ENCODE assay signal across 1 cellular context in the genomic region with DNA sequence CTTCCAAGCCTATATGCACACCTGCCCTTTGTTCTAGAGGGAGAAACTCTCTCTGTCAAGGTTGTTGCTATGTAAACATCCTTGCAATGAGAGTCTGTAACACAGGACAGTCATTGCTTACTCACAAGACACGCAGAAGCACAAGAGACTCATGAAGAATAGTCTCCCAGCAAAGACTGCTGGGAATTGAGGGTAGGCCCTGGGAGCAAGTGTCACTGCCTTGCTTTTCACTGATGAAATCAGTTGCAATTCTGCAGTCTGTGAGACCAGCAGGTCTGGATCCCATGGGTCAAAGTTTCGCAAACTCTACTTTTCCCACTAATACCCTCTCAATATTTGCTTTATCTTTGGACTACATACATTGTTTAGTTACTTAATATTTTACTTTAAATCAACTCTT.
TF ChIP-seq lines count a peak whose summit lies in the region.

No MANE protein-coding gene starts in this region.

TF ChIP-seq in K562, 482 proteins besides CTCF, POLR2A, EP300 and RAD21 (continued from another document and continues in another):
- TF ChIP-seq, protein P1, sequence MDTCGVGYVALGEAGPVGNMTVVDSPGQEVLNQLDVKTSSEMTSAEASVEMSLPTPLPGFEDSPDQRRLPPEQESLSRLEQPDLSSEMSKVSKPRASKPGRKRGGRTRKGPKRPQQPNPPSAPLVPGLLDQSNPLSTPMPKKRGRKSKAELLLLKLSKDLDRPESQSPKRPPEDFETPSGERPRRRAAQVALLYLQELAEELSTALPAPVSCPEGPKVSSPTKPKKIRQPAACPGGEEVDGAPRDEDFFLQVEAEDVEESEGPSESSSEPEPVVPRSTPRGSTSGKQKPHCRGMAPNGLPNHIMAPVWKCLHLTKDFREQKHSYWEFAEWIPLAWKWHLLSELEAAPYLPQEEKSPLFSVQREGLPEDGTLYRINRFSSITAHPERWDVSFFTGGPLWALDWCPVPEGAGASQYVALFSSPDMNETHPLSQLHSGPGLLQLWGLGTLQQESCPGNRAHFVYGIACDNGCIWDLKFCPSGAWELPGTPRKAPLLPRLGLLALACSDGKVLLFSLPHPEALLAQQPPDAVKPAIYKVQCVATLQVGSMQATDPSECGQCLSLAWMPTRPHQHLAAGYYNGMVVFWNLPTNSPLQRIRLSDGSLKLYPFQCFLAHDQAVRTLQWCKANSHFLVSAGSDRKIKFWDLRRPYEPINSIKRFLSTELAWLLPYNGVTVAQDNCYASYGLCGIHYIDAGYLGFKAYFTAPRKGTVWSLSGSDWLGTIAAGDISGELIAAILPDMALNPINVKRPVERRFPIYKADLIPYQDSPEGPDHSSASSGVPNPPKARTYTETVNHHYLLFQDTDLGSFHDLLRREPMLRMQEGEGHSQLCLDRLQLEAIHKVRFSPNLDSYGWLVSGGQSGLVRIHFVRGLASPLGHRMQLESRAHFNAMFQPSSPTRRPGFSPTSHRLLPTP (IDR thresholded peaks at IDR 0.05; ENCODE audit: borderline replicate concordance, extremely low read depth, insufficient read length), result no peak
- TF ChIP-seq GTF2A2 (tag; IDR thresholded peaks at IDR 0.05) (no peak), NR2C1 (IDR thresholded peaks at IDR 0.05) (no peak), NR2C1 (tag; IDR thresholded peaks at IDR 0.05) (peak; percentile 74), TARDBP (IDR thresholded peaks at IDR 0.05) (no peak), ZNF232 (CRISPR knock-in tag; IDR thresholded peaks at IDR 0.05) (no peak), ZNF431 (CRISPR knock-in tag; IDR thresholded peaks at IDR 0.05) (no peak), STAT5A (IDR thresholded peaks at IDR 0.05; ENCODE audit: borderline replicate concordance, low read length) (no peak), MITF (IDR thresholded peaks at IDR 0.05) (no peak), MEF2D (tag; conservative IDR thresholded peaks at IDR 0.05; ENCODE audit: low read depth) (no peak), SRSF3 (IDR thresholded peaks at IDR 0.05; ENCODE audit: insufficient read depth, low read length) (no peak), SREBF2 (CRISPR knock-in tag; IDR thresholded peaks at IDR 0.05) (no peak), ZNF311 (CRISPR knock-in tag; IDR thresholded peaks at IDR 0.05) (no peak), HNRNPL (IDR thresholded peaks at IDR 0.05; ENCODE audit: low read depth, low read length) (no peak), ZNF785 (CRISPR knock-in tag; IDR thresholded peaks at IDR 0.05) (no peak), ZNF764 (CRISPR knock-in tag; IDR thresholded peaks at IDR 0.05; ENCODE audit: low read depth) (no peak), PREB (CRISPR knock-in tag; IDR thresholded peaks at IDR 0.05) (no peak), EZH2 (IDR thresholded peaks at IDR 0.05; ENCODE audit: borderline replicate concordance, low read depth, low read length) (no peak), ZSCAN29 (IDR thresholded peaks at IDR 0.05) (no peak), ZNF197 (CRISPR knock-in tag; IDR thresholded peaks at IDR 0.05; ENCODE audit: low read depth) (no peak), FUS (optimal IDR thresholded peaks at IDR 0.05; ENCODE audit: low read depth, low read length) (no peak), CBFA2T2 (conservative IDR thresholded peaks at IDR 0.05) (no peak), MBD2 (IDR thresholded peaks at IDR 0.05; ENCODE audit: borderline replicate concordance, low read depth) (no peak), CREB3 (tag; conservative IDR thresholded peaks at IDR 0.05; ENCODE audit: low read depth) (no peak), L3MBTL2 (IDR thresholded peaks at IDR 0.05) (peak; percentile 42; the same call in 1 of the 2 replicates), BRF2 (IDR thresholded peaks at IDR 0.05; ENCODE audit: borderline replicate concordance, insufficient read depth, insufficient read length) (no peak), SRF (CRISPR knock-in tag; IDR thresholded peaks at IDR 0.05) (no peak), TEAD2 (tag; IDR thresholded peaks at IDR 0.05) (no peak), SMARCA4 (IDR thresholded peaks at IDR 0.05) (peak; percentile 11; the same call in 1 of the 2 replicates), NFRKB (IDR thresholded peaks at IDR 0.05; ENCODE audit: low read depth) (no peak), ASH1L (IDR thresholded peaks at IDR 0.05; ENCODE audit: borderline replicate concordance, low read depth, partially characterized antibody) (no peak), ZNF408 (CRISPR knock-in tag; IDR thresholded peaks at IDR 0.05; ENCODE audit: low read depth) (no peak), ZKSCAN8 (CRISPR knock-in tag; IDR thresholded peaks at IDR 0.05) (no peak), ZNF77 (CRISPR knock-in tag; IDR thresholded peaks at IDR 0.05) (no peak), CEBPG (CRISPR knock-in tag; IDR thresholded peaks at IDR 0.05) (peak; percentile 76), CEBPG (tag; conservative IDR thresholded peaks at IDR 0.05 in 1 of 2, IDR thresholded peaks at IDR 0.05 in 1 of 2) (peak; percentile 73 to 97), TAF7 (tag; IDR thresholded peaks at IDR 0.05) (no peak), TAL1 (IDR thresholded peaks at IDR 0.05) (no peak), NCOA2 (IDR thresholded peaks at IDR 0.05; ENCODE audit: partially characterized antibody in 2 of 2) (no peak), POLR2AphosphoS2 (IDR thresholded peaks at IDR 0.05; ENCODE audit: low read length) (no peak), HNRNPK (IDR thresholded peaks at IDR 0.05; ENCODE audit: low read depth, low read length, poor library complexity, severe bottlenecking) (no peak), PTTG1 (tag; IDR thresholded peaks at IDR 0.05; ENCODE audit: low read depth) (no peak), YY1 (IDR thresholded peaks at IDR 0.05; ENCODE audit: borderline replicate concordance in 1 of 3, control insufficient read depth in 1 of 3, extremely low read depth in 1 of 3, insufficient read depth in 3 of 3, insufficient read length in 1 of 3, insufficient replicate concordance in 2 of 3, low read depth in 1 of 3, low read length in 2 of 3) (no peak), ZNF507 (tag; conservative IDR thresholded peaks at IDR 0.05) (no peak), ZNF12 (CRISPR knock-in tag; IDR thresholded peaks at IDR 0.05) (no peak), PHF21A (IDR thresholded peaks at IDR 0.05; ENCODE audit: borderline replicate concordance, low read depth) (no peak), RFX1 (IDR thresholded peaks at IDR 0.05) (peak; percentile 34), HES1 (IDR thresholded peaks at IDR 0.05; ENCODE audit: low read depth) (no peak)
- TF ChIP-seq, protein P2, sequence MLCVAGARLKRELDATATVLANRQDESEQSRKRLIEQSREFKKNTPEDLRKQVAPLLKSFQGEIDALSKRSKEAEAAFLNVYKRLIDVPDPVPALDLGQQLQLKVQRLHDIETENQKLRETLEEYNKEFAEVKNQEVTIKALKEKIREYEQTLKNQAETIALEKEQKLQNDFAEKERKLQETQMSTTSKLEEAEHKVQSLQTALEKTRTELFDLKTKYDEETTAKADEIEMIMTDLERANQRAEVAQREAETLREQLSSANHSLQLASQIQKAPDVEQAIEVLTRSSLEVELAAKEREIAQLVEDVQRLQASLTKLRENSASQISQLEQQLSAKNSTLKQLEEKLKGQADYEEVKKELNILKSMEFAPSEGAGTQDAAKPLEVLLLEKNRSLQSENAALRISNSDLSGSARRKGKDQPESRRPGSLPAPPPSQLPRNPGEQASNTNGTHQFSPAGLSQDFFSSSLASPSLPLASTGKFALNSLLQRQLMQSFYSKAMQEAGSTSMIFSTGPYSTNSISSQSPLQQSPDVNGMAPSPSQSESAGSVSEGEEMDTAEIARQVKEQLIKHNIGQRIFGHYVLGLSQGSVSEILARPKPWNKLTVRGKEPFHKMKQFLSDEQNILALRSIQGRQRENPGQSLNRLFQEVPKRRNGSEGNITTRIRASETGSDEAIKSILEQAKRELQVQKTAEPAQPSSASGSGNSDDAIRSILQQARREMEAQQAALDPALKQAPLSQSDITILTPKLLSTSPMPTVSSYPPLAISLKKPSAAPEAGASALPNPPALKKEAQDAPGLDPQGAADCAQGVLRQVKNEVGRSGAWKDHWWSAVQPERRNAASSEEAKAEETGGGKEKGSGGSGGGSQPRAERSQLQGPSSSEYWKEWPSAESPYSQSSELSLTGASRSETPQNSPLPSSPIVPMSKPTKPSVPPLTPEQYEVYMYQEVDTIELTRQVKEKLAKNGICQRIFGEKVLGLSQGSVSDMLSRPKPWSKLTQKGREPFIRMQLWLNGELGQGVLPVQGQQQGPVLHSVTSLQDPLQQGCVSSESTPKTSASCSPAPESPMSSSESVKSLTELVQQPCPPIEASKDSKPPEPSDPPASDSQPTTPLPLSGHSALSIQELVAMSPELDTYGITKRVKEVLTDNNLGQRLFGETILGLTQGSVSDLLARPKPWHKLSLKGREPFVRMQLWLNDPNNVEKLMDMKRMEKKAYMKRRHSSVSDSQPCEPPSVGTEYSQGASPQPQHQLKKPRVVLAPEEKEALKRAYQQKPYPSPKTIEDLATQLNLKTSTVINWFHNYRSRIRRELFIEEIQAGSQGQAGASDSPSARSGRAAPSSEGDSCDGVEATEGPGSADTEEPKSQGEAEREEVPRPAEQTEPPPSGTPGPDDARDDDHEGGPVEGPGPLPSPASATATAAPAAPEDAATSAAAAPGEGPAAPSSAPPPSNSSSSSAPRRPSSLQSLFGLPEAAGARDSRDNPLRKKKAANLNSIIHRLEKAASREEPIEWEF (CRISPR knock-in tag; IDR thresholded peaks at IDR 0.05), result no peak
- TF ChIP-seq, protein P3, sequence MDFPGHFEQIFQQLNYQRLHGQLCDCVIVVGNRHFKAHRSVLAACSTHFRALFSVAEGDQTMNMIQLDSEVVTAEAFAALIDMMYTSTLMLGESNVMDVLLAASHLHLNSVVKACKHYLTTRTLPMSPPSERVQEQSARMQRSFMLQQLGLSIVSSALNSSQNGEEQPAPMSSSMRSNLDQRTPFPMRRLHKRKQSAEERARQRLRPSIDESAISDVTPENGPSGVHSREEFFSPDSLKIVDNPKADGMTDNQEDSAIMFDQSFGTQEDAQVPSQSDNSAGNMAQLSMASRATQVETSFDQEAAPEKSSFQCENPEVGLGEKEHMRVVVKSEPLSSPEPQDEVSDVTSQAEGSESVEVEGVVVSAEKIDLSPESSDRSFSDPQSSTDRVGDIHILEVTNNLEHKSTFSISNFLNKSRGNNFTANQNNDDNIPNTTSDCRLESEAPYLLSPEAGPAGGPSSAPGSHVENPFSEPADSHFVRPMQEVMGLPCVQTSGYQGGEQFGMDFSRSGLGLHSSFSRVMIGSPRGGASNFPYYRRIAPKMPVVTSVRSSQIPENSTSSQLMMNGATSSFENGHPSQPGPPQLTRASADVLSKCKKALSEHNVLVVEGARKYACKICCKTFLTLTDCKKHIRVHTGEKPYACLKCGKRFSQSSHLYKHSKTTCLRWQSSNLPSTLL (IDR thresholded peaks at IDR 0.05), result no peak
- TF ChIP-seq, protein P4, sequence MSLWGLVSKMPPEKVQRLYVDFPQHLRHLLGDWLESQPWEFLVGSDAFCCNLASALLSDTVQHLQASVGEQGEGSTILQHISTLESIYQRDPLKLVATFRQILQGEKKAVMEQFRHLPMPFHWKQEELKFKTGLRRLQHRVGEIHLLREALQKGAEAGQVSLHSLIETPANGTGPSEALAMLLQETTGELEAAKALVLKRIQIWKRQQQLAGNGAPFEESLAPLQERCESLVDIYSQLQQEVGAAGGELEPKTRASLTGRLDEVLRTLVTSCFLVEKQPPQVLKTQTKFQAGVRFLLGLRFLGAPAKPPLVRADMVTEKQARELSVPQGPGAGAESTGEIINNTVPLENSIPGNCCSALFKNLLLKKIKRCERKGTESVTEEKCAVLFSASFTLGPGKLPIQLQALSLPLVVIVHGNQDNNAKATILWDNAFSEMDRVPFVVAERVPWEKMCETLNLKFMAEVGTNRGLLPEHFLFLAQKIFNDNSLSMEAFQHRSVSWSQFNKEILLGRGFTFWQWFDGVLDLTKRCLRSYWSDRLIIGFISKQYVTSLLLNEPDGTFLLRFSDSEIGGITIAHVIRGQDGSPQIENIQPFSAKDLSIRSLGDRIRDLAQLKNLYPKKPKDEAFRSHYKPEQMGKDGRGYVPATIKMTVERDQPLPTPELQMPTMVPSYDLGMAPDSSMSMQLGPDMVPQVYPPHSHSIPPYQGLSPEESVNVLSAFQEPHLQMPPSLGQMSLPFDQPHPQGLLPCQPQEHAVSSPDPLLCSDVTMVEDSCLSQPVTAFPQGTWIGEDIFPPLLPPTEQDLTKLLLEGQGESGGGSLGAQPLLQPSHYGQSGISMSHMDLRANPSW (CRISPR knock-in tag; IDR thresholded peaks at IDR 0.05), result no peak
